16 cellular contexts compared by ENCODE assay signal in the genomic region with DNA sequence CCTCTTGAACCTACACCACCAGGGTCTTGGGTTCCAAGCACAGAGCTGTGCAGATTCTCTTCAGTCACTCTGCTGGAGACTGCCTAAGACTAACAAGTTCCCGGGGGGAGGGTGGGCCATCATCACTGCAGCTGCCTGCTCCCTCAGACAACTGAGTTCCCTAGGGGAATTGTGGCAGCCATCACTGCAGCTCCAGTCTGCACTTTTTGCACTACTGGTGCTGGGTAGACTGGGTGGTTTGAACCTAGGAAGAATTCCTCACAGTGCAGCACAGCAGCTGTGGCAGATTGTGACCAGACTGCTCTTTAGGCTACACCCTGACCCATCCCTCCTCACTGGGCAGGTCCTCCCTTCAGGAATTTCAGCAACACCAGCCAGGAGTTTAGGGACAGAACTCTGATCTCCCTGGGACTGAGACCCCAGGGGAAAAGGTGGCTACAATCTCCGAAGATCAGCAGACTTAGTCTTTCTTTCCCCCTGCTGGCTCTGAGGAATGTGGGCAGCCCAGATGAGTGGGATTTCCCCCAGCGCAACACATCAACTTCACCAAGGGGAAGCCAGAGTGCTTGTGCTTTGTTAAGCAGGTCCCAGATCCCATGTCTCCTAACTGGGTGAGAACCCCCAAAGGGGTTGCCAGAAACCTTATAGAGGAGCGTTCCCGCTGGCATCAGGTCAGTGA. TPM values are rescaled to one million over a fixed set of nuclear protein-coding genes. Genes with fewer than 3 reads are reported as not detected.
DNase-seq lines count a peak whose midpoint lies in the region; ATAC-seq and TF ChIP-seq lines count a peak whose summit lies in the region.
"Had no signal": no experiment of that assay in that cellular context is flagged by ENCODE, and none has a peak within 500 bp of the region (broad histone marks: within the 10 kb centered on the region; RNA-seq: fewer than 3 reads in every experiment).

No MANE protein-coding gene starts in this region.

- dilution Hi-C loops in IMR-90 (cut with HindIII; ENCODE audit: low sequenced_read_pairs, unreplicated experiment), result no loop called here

- H3K14ac ChIP-seq in IMR-90 (replicated peaks; ENCODE audit: low read depth, low read length), result peak overlapping the region; percentile 41; the same call in 1 of the 2 replicates

- H3K79me1 ChIP-seq in IMR-90 (ENCODE audit: low read depth in 1 of 2, low read length in 2 of 2), result no peaks in the 10 kb centered on the region

- H2BK120ac ChIP-seq in IMR-90 (ENCODE audit: low read depth, low read length), result no peak overlapping the region

- H3K4me2 ChIP-seq in IMR-90 (ENCODE audit: low read depth, low read length) (no peak overlapping the region), neural progenitor cell (no peak overlapping the region)

- peaks cover 2% of the 10 kb centered on the region for H3K27me3 Mint-ChIP-seq in endodermal cell (ENCODE audit: insufficient read depth)
- H3K27me3 Mint-ChIP-seq in neural progenitor cell (ENCODE audit: insufficient read depth, low read depth), result no peaks in the 10 kb centered on the region

- no peak overlapping the region for H3K27ac ChIP-seq in IMR-90 (ENCODE audit: insufficient read depth, low read length)
- H3K27ac ChIP-seq in endodermal cell (ENCODE audit: low read depth, low read length), result no peak overlapping the region
- H3K27ac ChIP-seq in neural progenitor cell, result no peak overlapping the region
- H3K27ac ChIP-seq: GM23248, Peyer's patch had no signal

- no peak overlapping the region for H4K91ac ChIP-seq in IMR-90 (ENCODE audit: insufficient read depth, low read depth, low read length)

- peak overlapping the region; percentile 21 for H2AFZ ChIP-seq in IMR-90 (replicated peaks; ENCODE audit: low read length, poor library complexity)
- H2AFZ ChIP-seq in neural progenitor cell (replicated peaks), result peak overlapping the region; percentile 63
- H2AFZ ChIP-seq: GM23248 had no signal

- H2BK15ac ChIP-seq in IMR-90 (ENCODE audit: low read depth, low read length), result no peak overlapping the region

- no TSS peak for BruUV-seq in IMR-90 (replicated peaks; lab: Mats Ljungman, UMichigan)

- POLR2A ChIA-PET in IMR-90 (lab: Charles Lee; ENCODE audit: unreplicated experiment), result no interaction called here

- TF ChIP-seq CTCF in BE2C (IDR thresholded peaks at IDR 0.05; ENCODE audit: low read depth, low read length), result no peak
- TF ChIP-seq CTCF in IMR-90 (conservative IDR thresholded peaks at IDR 0.05; ENCODE audit: low read depth, low read length), result no peak
- TF ChIP-seq CTCF in endodermal cell (conservative IDR thresholded peaks at IDR 0.05), result peak; percentile 30
- no peak for TF ChIP-seq CTCF in neural progenitor cell (IDR thresholded peaks at IDR 0.05)
- TF ChIP-seq CTCF in foreskin fibroblast (IDR thresholded peaks at IDR 0.05; ENCODE audit: low read depth, low read length), result no peak

- H3K79me2 ChIP-seq in neural progenitor cell (ENCODE audit: low read depth), result no peaks in the 10 kb centered on the region

- H3K4me3 ChIP-seq in BE2C (ENCODE audit: low read depth, low read length), result no peak overlapping the region
- no peak overlapping the region for H3K4me3 ChIP-seq in IMR-90 (ENCODE audit: insufficient read depth, low read depth, low read length)
- peak overlapping the region; percentile 39 for H3K4me3 ChIP-seq in endodermal cell (ENCODE audit: low read length)
- no peak overlapping the region for H3K4me3 ChIP-seq in neural progenitor cell
- no peak overlapping the region for H3K4me3 ChIP-seq in foreskin fibroblast (ENCODE audit: low read depth in 1 of 2, low read length in 2 of 2)
- H3K4me3 ChIP-seq: GM23248, Peyer's patch had no signal

- H3K9me3 ChIP-seq in BE2C (no peaks in the 10 kb centered on the region), IMR-90 (ENCODE audit: control insufficient read depth, insufficient read depth, low read length) (no peaks in the 10 kb centered on the region; the same call in 1 of the 2 replicates), endodermal cell (ENCODE audit: control insufficient read depth, low read length) (peaks cover 30% of the 10 kb centered on the region), neural progenitor cell (ENCODE audit: low read depth) (peaks cover 18% of the 10 kb centered on the region)
- H3K9me3 ChIP-seq: Peyer's patch had no signal

- H3K56ac ChIP-seq in IMR-90 (ENCODE audit: extremely low read depth, insufficient read depth, low read length), result no peak overlapping the region

- H3K9me3 Mint-ChIP-seq in endodermal cell, result peaks cover 31% of the 10 kb centered on the region
- peaks cover 12% of the 10 kb centered on the region for H3K9me3 Mint-ChIP-seq in neural progenitor cell

- no peaks in the 10 kb centered on the region for H3F3A ChIP-seq in neural progenitor cell (ENCODE audit: low read depth)

- H3K36me3 ChIP-seq in BE2C, result no peaks in the 10 kb centered on the region
- H3K36me3 ChIP-seq in IMR-90 (ENCODE audit: control insufficient read depth, insufficient read depth, low read length), result no peaks in the 10 kb centered on the region
- peaks cover 36% of the 10 kb centered on the region for H3K36me3 ChIP-seq in endodermal cell (ENCODE audit: control insufficient read depth, insufficient read depth, low read length)
- no peaks in the 10 kb centered on the region for H3K36me3 ChIP-seq in neural progenitor cell
- H3K36me3 ChIP-seq: Peyer's patch had no signal

- no peak overlapping the region for H2BK5ac ChIP-seq in IMR-90 (ENCODE audit: low read depth, low read length, poor library complexity, severe bottlenecking)

- H3K4me3 Mint-ChIP-seq in endodermal cell (peak overlapping the region; percentile 35), neural progenitor cell (no peak overlapping the region)
- H3K4me3 Mint-ChIP-seq: CD14-positive monocyte had no signal

- DNase-seq in BE2C, result peak; percentile 52
- DNase-seq in IMR-90, result no peak
- peak; percentile 80 for DNase-seq in endodermal cell
- DNase-seq in neural progenitor cell (ENCODE audit: low spot score), result peak; percentile 6
- DNase-seq in GM19240 (ENCODE audit: insufficient read length, low spot score), result no peak
- no peak for DNase-seq in glomerular visceral epithelial cell (ENCODE audit: extremely low spot score)
- DNase-seq in NCI-H510A treated with DMSO at 0.1 percent for 48 hours (lab: John Stamatoyannopoulos, UW), result no peak
- no peak for DNase-seq in foreskin fibroblast
- DNase-seq: COR-L47, GM23248, NCI-H1930, NCI-H2171, Peyer's patch, Right ventricle myocardium superior had no signal

- no peaks in the 10 kb centered on the region for H3K9me1 ChIP-seq in IMR-90 (ENCODE audit: insufficient read depth, low read length)

- H2BK20ac ChIP-seq in IMR-90 (ENCODE audit: low read depth, low read length), result no peak overlapping the region

- no peak overlapping the region for H3K9ac ChIP-seq in IMR-90 (ENCODE audit: low read depth, low read length)
- peak overlapping the region; percentile 7 for H3K9ac ChIP-seq in endodermal cell (ENCODE audit: extremely low read depth, low read length, poor library complexity, severe bottlenecking)
- no peak overlapping the region for H3K9ac ChIP-seq in neural progenitor cell
- H3K9ac ChIP-seq: GM23248 had no signal

- no peak for TF ChIP-seq POLR2A in IMR-90 (IDR thresholded peaks at IDR 0.05; ENCODE audit: low read depth, low read length)

- H3K4me1 ChIP-seq in BE2C, result no peaks in the 10 kb centered on the region
- H3K4me1 ChIP-seq in IMR-90 (ENCODE audit: control insufficient read depth, insufficient read depth, low read length), result no peaks in the 10 kb centered on the region
- H3K4me1 ChIP-seq in endodermal cell (ENCODE audit: control insufficient read depth, insufficient read depth, low read length), result peaks cover 16% of the 10 kb centered on the region
- H3K4me1 ChIP-seq in neural progenitor cell, result no peaks in the 10 kb centered on the region
- H3K4me1 ChIP-seq: Peyer's patch had no signal

- TF ChIP-seq RAD21 in IMR-90 (IDR thresholded peaks at IDR 0.05; ENCODE audit: low read length), result no peak

- H3K27me3 ChIP-seq in BE2C (peaks cover 3% of the 10 kb centered on the region; the same call in 1 of the 2 replicates), IMR-90 (ENCODE audit: control insufficient read depth, insufficient read depth, low read length) (no peaks in the 10 kb centered on the region), endodermal cell (ENCODE audit: control insufficient read depth, insufficient read depth, low read length, poor library complexity, severe bottlenecking) (no peaks in the 10 kb centered on the region), neural progenitor cell (no peaks in the 10 kb centered on the region)
- H3K27me3 ChIP-seq: Peyer's patch had no signal

- WGBS in IMR-90 (ENCODE audit: extremely low coverage in 2 of 2, insufficient read length in 1 of 2), 2 experiments, result 92% methylated on average over 2 of the region's 5 CpGs; no CpG with 5 or more reads in 1 of the 2 experiments
- WGBS in endodermal cell (ENCODE audit: insufficient coverage in 1 of 2, insufficient read length in 1 of 2), 2 experiments, result 75% methylated on average over 5 of the region's 5 CpGs; no CpG with 5 or more reads in 1 of the 2 experiments

- no peak for ATAC-seq in IMR-90 (ENCODE audit: low read depth)
- ATAC-seq: SK-N-SH treated with all-trans-retinoic acid at 6 μM for 48 hours had no signal

- no peak overlapping the region for H4K8ac ChIP-seq in IMR-90 (ENCODE audit: low read depth in 2 of 2, low read length in 2 of 2)

- H4K5ac ChIP-seq in IMR-90 (ENCODE audit: low read depth, low read length), result no peak overlapping the region

- H3K18ac ChIP-seq in IMR-90 (ENCODE audit: low read depth, low read length), result no peak overlapping the region

- peak overlapping the region; percentile 16; the same call in 1 of the 2 replicates for H2AK5ac ChIP-seq in IMR-90 (ENCODE audit: low read depth, low read length)

- H2AK9ac ChIP-seq in IMR-90 (replicated peaks; ENCODE audit: low read depth, low read length, poor library complexity), result no peak overlapping the region

- CTCF ChIA-PET in IMR-90 (lab: Yijun Ruan, JAX), result no interaction called here

- H3K27ac Mint-ChIP-seq in endodermal cell (peak overlapping the region; percentile 84), neural progenitor cell (no peak overlapping the region)
- H3K27ac Mint-ChIP-seq: CD14-positive monocyte had no signal

- H3K36me3 Mint-ChIP-seq in endodermal cell (ENCODE audit: low read depth) (peaks cover 31% of the 10 kb centered on the region), neural progenitor cell (peaks cover 2% of the 10 kb centered on the region)
- H3K36me3 Mint-ChIP-seq: CD14-positive monocyte had no signal

- H3K4me1 Mint-ChIP-seq in endodermal cell (peaks cover 51% of the 10 kb centered on the region), neural progenitor cell (peaks cover 3% of the 10 kb centered on the region)
- H3K4me1 Mint-ChIP-seq: CD14-positive monocyte had no signal

- H3K23ac ChIP-seq in IMR-90 (ENCODE audit: low read depth, low read length), result no peak overlapping the region

- intact Hi-C loops in IMR-90 (cut with micrococcal nuclease), result no loop called here

- no peaks in the 10 kb centered on the region for H4K20me1 ChIP-seq in IMR-90 (ENCODE audit: insufficient read depth, low read length)
- H4K20me1 ChIP-seq in neural progenitor cell (ENCODE audit: low read depth), result no peaks in the 10 kb centered on the region

- in situ Hi-C loops in IMR-90 (cut with MboI; ENCODE audit: low sequenced_read_pairs), result no loop called here

- no peak overlapping the region for H3K4ac ChIP-seq in IMR-90 (ENCODE audit: low read depth, low read length)

RNA-seq across cellular contexts. Expression of gene RGMB, which starts 30.9 kb away (rescaled TPM):
- polyA plus RNA-seq in BE2C (2012; ENCODE audit: insufficient read depth, insufficient read length, low read depth), result 37.2 TPM
- total RNA-seq in IMR-90 (2012; rRNA removed) (74.4 and 83.0 TPM in 2 replicates), endodermal cell (10 to 100 TPM; 60.2 to 71.6 TPM), neural progenitor cell (ENCODE audit: low replicate concordance) (27.4 and 33.8 TPM in 2 replicates)
- polyA plus RNA-seq in IMR-90 (2012; rRNA removed), result 128 and 129 TPM in 2 replicates
- 104 and 165 TPM in 2 replicates for polyA plus RNA-seq in IMR-90 (2012; cell fraction: cytosol; rRNA removed)
- 301 and 527 TPM in 2 replicates for polyA plus RNA-seq in IMR-90 (2012; cell fraction: nucleus; rRNA removed; ENCODE audit: low replicate concordance)
- polyA plus RNA-seq in endodermal cell (2013, experiment 1 of 2), result 105 TPM
- 81.8 TPM for polyA plus RNA-seq in endodermal cell (2013, experiment 2 of 2)

Comparison
In these comparisons a context has a peak if more than half of its experiments do, and no peak if none do; other contexts are left out.
1. DNase-seq: peak in BE2C (single experiment), endodermal cell (single experiment) and neural progenitor cell (single experiment); none in IMR-90 (single experiment), GM19240 (single experiment), glomerular visceral epithelial cell (single experiment), NCI-H510A treated with DMSO at 0.1 percent for 48 hours (single experiment) and foreskin fibroblast (0 of 2).